Comparison of ENCODE assay signal across 1 cellular context in the genomic region with DNA sequence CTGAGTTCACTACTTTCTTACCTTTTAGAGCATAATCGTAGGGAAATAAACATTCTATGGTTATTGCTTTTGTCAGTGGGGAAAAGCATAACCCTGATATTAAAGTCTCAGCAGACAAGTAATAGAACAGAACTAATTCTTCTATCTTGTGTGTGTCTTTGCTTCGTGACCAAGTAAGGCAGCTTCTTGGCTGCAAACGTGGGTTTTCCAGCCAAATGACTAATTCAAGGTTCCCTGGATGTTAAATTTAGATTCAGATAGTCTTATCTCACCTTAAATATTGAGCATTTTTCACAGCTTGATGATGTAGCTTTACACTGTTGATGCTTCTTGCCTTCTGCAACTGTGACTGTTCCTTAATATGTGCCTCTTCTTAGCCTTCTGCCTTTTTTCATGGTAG.
TF ChIP-seq lines count a peak whose summit lies in the region.

No MANE protein-coding gene starts in this region.

TF ChIP-seq in IMR-90, 13 proteins besides CTCF, POLR2A, EP300 and RAD21 (continued from another document):
- TF ChIP-seq, protein P1, sequence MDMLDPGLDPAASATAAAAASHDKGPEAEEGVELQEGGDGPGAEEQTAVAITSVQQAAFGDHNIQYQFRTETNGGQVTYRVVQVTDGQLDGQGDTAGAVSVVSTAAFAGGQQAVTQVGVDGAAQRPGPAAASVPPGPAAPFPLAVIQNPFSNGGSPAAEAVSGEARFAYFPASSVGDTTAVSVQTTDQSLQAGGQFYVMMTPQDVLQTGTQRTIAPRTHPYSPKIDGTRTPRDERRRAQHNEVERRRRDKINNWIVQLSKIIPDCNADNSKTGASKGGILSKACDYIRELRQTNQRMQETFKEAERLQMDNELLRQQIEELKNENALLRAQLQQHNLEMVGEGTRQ (IDR thresholded peaks at IDR 0.05; ENCODE audit: low read depth, low read length), result no peak
- TF ChIP-seq SMC3 (IDR thresholded peaks at IDR 0.05; ENCODE audit: low read depth, low read length) (no peak), CEBPB (IDR thresholded peaks at IDR 0.05; ENCODE audit: low read depth, low read length) (no peak), RCOR1 (IDR thresholded peaks at IDR 0.05; ENCODE audit: insufficient replicate concordance, low read length) (no peak), MAFK (IDR thresholded peaks at IDR 0.05; ENCODE audit: low read depth, low read length) (no peak), RFX5 (IDR thresholded peaks at IDR 0.05; ENCODE audit: low read depth, low read length) (no peak)
- TF ChIP-seq, protein P2, sequence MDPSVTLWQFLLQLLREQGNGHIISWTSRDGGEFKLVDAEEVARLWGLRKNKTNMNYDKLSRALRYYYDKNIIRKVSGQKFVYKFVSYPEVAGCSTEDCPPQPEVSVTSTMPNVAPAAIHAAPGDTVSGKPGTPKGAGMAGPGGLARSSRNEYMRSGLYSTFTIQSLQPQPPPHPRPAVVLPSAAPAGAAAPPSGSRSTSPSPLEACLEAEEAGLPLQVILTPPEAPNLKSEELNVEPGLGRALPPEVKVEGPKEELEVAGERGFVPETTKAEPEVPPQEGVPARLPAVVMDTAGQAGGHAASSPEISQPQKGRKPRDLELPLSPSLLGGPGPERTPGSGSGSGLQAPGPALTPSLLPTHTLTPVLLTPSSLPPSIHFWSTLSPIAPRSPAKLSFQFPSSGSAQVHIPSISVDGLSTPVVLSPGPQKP (IDR thresholded peaks at IDR 0.05; ENCODE audit: borderline replicate concordance, low read depth, low read length), result no peak
